ENCODE assay signal across 1 cellular context in the genomic region with DNA sequence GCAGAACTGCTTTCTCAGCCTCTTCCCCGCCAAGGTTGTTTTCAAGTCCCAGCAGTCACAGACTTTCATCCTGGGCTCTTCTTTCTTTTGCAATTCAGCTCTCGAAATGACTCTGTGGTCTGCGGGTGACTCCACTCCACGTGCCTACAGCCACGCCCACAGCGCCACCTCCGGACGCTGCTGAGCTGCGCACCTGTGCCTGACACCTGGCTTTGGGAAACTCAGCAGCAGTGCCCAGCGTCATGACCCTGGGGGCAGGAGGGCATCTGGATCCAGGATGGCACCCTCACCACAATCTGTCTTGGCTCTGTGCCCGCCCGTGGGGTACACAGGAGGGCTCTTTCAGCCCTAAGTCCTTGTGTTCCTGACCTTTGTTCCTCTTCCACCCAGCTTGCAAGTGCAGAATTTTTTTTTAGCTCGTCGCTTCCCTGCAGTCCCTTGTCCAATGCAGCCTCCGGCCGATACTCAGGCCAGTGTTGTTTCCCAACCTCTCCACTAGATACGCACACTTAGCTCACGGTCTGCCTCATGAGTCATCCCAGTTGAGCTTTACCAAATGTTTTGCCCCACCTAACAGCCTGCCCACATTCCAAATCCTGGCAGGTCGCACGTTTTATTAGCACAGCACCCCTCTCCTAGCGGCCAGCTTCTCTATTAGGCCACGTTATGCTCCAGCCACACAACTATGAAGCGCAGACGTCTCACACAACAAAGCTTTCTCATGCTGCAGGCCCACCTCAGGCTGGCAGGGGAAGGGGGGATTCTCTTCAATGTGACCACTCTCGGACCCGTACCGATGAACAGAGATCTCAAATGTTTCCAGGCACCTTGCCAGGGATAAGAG.
TF ChIP-seq lines count a peak whose summit lies in the region.

No MANE protein-coding gene starts in this region.

TF ChIP-seq in HepG2, 621 proteins besides CTCF, POLR2A, EP300 and RAD21 (continued from another document and continues in another):
- TF ChIP-seq, protein P1, sequence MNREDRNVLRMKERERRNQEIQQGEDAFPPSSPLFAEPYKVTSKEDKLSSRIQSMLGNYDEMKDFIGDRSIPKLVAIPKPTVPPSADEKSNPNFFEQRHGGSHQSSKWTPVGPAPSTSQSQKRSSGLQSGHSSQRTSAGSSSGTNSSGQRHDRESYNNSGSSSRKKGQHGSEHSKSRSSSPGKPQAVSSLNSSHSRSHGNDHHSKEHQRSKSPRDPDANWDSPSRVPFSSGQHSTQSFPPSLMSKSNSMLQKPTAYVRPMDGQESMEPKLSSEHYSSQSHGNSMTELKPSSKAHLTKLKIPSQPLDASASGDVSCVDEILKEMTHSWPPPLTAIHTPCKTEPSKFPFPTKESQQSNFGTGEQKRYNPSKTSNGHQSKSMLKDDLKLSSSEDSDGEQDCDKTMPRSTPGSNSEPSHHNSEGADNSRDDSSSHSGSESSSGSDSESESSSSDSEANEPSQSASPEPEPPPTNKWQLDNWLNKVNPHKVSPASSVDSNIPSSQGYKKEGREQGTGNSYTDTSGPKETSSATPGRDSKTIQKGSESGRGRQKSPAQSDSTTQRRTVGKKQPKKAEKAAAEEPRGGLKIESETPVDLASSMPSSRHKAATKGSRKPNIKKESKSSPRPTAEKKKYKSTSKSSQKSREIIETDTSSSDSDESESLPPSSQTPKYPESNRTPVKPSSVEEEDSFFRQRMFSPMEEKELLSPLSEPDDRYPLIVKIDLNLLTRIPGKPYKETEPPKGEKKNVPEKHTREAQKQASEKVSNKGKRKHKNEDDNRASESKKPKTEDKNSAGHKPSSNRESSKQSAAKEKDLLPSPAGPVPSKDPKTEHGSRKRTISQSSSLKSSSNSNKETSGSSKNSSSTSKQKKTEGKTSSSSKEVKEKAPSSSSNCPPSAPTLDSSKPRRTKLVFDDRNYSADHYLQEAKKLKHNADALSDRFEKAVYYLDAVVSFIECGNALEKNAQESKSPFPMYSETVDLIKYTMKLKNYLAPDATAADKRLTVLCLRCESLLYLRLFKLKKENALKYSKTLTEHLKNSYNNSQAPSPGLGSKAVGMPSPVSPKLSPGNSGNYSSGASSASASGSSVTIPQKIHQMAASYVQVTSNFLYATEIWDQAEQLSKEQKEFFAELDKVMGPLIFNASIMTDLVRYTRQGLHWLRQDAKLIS (CRISPR knock-in tag; IDR thresholded peaks at IDR 0.05) = 0 out of 2 replicates have a peak, but pooled peaks have one; percentile 64
- TF ChIP-seq, protein P2, sequence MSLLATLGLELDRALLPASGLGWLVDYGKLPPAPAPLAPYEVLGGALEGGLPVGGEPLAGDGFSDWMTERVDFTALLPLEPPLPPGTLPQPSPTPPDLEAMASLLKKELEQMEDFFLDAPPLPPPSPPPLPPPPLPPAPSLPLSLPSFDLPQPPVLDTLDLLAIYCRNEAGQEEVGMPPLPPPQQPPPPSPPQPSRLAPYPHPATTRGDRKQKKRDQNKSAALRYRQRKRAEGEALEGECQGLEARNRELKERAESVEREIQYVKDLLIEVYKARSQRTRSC (CRISPR knock-in tag; IDR thresholded peaks at IDR 0.05; ENCODE audit: low read depth) = no peak
- TF ChIP-seq, protein P3, sequence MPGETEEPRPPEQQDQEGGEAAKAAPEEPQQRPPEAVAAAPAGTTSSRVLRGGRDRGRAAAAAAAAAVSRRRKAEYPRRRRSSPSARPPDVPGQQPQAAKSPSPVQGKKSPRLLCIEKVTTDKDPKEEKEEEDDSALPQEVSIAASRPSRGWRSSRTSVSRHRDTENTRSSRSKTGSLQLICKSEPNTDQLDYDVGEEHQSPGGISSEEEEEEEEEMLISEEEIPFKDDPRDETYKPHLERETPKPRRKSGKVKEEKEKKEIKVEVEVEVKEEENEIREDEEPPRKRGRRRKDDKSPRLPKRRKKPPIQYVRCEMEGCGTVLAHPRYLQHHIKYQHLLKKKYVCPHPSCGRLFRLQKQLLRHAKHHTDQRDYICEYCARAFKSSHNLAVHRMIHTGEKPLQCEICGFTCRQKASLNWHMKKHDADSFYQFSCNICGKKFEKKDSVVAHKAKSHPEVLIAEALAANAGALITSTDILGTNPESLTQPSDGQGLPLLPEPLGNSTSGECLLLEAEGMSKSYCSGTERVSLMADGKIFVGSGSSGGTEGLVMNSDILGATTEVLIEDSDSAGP (CRISPR knock-in tag; IDR thresholded peaks at IDR 0.05; ENCODE audit: borderline replicate concordance) = peak; percentile 86
- TF ChIP-seq SKI (IDR thresholded peaks at IDR 0.05; ENCODE audit: partially characterized antibody) (peak; percentile 18), SIX1 (CRISPR knock-in tag; IDR thresholded peaks at IDR 0.05; ENCODE audit: borderline replicate concordance) (0 out of 2 replicates have a peak, but pooled peaks have one; percentile 9), HNRNPUL1 (IDR thresholded peaks at IDR 0.05; ENCODE audit: low read depth, low read length) (no peak), CCDC6 (CRISPR knock-in tag; IDR thresholded peaks at IDR 0.05) (peak; percentile 58), KLF6 (CRISPR knock-in tag; IDR thresholded peaks at IDR 0.05) (0 out of 2 replicates have a peak, but pooled peaks have one; percentile 66), ZNF3 (CRISPR knock-in tag; IDR thresholded peaks at IDR 0.05) (no peak), NKX3-1 (CRISPR knock-in tag; IDR thresholded peaks at IDR 0.05) (0 out of 2 replicates have a peak, but pooled peaks have one; percentile 34), PLRG1 (conservative IDR thresholded peaks at IDR 0.05) (no peak), ESRRA (CRISPR knock-in tag; IDR thresholded peaks at IDR 0.05; ENCODE audit: low read depth) (peak; percentile 58; the same call in 1 of the 2 replicates), HNRNPLL (IDR thresholded peaks at IDR 0.05; ENCODE audit: low read depth, low read length, poor library complexity, severe bottlenecking) (peak; percentile 75), GTF2F1 (IDR thresholded peaks at IDR 0.05; ENCODE audit: low read length) (no peak), CC2D1A (CRISPR knock-in tag; IDR thresholded peaks at IDR 0.05) (no peak), MEF2D (CRISPR knock-in tag; IDR thresholded peaks at IDR 0.05) (peak; percentile 78; the same call in 1 of the 2 replicates), ZNF724P (CRISPR knock-in tag; IDR thresholded peaks at IDR 0.05; ENCODE audit: borderline replicate concordance) (peak; percentile 78; the same call in 1 of the 2 replicates), IKZF1 (IDR thresholded peaks at IDR 0.05) (no peak), DPF2 (CRISPR knock-in tag; IDR thresholded peaks at IDR 0.05; ENCODE audit: borderline replicate concordance, low read depth) (peak; percentile 35; the same call in 1 of the 2 replicates), SNAPC2 (CRISPR knock-in tag; IDR thresholded peaks at IDR 0.05) (no peak), SAP130 (CRISPR knock-in tag; IDR thresholded peaks at IDR 0.05; ENCODE audit: low read depth) (peak; percentile 95), ZNF382 (CRISPR knock-in tag; IDR thresholded peaks at IDR 0.05; ENCODE audit: borderline replicate concordance) (no peak)
- TF ChIP-seq, protein P4, sequence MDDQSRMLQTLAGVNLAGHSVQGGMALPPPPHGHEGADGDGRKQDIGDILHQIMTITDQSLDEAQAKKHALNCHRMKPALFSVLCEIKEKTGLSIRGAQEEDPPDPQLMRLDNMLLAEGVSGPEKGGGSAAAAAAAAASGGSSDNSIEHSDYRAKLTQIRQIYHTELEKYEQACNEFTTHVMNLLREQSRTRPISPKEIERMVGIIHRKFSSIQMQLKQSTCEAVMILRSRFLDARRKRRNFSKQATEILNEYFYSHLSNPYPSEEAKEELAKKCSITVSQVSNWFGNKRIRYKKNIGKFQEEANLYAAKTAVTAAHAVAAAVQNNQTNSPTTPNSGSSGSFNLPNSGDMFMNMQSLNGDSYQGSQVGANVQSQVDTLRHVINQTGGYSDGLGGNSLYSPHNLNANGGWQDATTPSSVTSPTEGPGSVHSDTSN (CRISPR knock-in tag; IDR thresholded peaks at IDR 0.05; ENCODE audit: borderline replicate concordance) = no peak
- TF ChIP-seq, protein P5, sequence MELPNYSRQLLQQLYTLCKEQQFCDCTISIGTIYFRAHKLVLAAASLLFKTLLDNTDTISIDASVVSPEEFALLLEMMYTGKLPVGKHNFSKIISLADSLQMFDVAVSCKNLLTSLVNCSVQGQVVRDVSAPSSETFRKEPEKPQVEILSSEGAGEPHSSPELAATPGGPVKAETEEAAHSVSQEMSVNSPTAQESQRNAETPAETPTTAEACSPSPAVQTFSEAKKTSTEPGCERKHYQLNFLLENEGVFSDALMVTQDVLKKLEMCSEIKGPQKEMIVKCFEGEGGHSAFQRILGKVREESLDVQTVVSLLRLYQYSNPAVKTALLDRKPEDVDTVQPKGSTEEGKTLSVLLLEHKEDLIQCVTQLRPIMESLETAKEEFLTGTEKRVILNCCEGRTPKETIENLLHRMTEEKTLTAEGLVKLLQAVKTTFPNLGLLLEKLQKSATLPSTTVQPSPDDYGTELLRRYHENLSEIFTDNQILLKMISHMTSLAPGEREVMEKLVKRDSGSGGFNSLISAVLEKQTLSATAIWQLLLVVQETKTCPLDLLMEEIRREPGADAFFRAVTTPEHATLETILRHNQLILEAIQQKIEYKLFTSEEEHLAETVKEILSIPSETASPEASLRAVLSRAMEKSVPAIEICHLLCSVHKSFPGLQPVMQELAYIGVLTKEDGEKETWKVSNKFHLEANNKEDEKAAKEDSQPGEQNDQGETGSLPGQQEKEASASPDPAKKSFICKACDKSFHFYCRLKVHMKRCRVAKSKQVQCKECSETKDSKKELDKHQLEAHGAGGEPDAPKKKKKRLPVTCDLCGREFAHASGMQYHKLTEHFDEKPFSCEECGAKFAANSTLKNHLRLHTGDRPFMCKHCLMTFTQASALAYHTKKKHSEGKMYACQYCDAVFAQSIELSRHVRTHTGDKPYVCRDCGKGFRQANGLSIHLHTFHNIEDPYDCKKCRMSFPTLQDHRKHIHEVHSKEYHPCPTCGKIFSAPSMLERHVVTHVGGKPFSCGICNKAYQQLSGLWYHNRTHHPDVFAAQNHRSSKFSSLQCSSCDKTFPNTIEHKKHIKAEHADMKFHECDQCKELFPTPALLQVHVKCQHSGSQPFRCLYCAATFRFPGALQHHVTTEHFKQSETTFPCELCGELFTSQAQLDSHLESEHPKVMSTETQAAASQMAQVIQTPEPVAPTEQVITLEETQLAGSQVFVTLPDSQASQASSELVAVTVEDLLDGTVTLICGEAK (IDR thresholded peaks at IDR 0.05) = no peak
- TF ChIP-seq, protein P5 (CRISPR knock-in tag; IDR thresholded peaks at IDR 0.05) = peak; percentile 58
- TF ChIP-seq, protein P6, sequence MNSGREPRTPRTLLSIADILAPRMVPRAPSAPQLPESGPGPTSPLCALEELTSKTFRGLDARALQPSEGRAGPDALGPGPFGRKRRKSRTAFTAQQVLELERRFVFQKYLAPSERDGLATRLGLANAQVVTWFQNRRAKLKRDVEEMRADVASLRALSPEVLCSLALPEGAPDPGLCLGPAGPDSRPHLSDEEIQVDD (CRISPR knock-in tag; IDR thresholded peaks at IDR 0.05; ENCODE audit: borderline replicate concordance) = no peak
- TF ChIP-seq, protein P7, sequence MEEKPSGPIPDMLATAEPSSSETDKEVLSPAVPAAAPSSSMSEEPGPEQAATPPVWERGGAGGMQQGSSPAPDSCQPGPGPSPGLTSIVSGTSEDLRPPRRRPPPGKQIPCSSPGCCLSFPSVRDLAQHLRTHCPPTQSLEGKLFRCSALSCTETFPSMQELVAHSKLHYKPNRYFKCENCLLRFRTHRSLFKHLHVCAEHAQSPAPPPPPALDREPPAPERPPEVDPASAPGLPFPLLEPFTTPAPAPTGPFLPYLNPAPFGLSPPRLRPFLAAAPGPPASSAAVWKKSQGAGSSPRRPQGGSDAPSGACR (CRISPR knock-in tag; IDR thresholded peaks at IDR 0.05) = no peak
- TF ChIP-seq, protein P8, sequence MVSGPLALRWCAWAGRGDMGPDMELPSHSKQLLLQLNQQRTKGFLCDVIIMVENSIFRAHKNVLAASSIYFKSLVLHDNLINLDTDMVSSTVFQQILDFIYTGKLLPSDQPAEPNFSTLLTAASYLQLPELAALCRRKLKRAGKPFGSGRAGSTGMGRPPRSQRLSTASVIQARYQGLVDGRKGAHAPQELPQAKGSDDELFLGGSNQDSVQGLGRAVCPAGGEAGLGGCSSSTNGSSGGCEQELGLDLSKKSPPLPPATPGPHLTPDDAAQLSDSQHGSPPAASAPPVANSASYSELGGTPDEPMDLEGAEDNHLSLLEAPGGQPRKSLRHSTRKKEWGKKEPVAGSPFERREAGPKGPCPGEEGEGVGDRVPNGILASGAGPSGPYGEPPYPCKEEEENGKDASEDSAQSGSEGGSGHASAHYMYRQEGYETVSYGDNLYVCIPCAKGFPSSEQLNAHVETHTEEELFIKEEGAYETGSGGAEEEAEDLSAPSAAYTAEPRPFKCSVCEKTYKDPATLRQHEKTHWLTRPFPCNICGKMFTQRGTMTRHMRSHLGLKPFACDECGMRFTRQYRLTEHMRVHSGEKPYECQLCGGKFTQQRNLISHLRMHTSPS (CRISPR knock-in tag; IDR thresholded peaks at IDR 0.05; ENCODE audit: low read depth) = peak; percentile 99
- TF ChIP-seq, protein P9, sequence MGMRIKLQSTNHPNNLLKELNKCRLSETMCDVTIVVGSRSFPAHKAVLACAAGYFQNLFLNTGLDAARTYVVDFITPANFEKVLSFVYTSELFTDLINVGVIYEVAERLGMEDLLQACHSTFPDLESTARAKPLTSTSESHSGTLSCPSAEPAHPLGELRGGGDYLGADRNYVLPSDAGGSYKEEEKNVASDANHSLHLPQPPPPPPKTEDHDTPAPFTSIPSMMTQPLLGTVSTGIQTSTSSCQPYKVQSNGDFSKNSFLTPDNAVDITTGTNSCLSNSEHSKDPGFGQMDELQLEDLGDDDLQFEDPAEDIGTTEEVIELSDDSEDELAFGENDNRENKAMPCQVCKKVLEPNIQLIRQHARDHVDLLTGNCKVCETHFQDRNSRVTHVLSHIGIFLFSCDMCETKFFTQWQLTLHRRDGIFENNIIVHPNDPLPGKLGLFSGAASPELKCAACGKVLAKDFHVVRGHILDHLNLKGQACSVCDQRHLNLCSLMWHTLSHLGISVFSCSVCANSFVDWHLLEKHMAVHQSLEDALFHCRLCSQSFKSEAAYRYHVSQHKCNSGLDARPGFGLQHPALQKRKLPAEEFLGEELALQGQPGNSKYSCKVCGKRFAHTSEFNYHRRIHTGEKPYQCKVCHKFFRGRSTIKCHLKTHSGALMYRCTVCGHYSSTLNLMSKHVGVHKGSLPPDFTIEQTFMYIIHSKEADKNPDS (CRISPR knock-in tag; IDR thresholded peaks at IDR 0.05) = 0 out of 2 replicates have a peak, but pooled peaks have one; percentile 78
